In genomic region chr19:39307822-39308530, GRCh38 we compare ENCODE assay signal across 1 cellular context.
TF ChIP-seq lines count a peak whose summit lies in the region.

No MANE protein-coding gene starts in this region.

TF ChIP-seq in SK-N-SH, 30 proteins besides CTCF, POLR2A, EP300 and RAD21 (continued from another document):
- TF ChIP-seq, protein P1, sequence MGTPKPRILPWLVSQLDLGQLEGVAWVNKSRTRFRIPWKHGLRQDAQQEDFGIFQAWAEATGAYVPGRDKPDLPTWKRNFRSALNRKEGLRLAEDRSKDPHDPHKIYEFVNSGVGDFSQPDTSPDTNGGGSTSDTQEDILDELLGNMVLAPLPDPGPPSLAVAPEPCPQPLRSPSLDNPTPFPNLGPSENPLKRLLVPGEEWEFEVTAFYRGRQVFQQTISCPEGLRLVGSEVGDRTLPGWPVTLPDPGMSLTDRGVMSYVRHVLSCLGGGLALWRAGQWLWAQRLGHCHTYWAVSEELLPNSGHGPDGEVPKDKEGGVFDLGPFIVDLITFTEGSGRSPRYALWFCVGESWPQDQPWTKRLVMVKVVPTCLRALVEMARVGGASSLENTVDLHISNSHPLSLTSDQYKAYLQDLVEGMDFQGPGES (IDR thresholded peaks at IDR 0.05; ENCODE audit: low read depth, low read length): no peak
- no peak for TF ChIP-seq SIN3A (IDR thresholded peaks at IDR 0.05; ENCODE audit: borderline replicate concordance, low read depth, low read length)
